ENCODE assay signal across 1 cellular context in genomic region chr17:34961093-34961911, GRCh38.
TF ChIP-seq lines count a peak whose summit lies in the region.

TSS of gene CCT6B (minus strand) at chr17:34961460. CDS start at chr17:34961393, 67 bp downstream.
TSS of gene ZNF830 (plus strand) at chr17:34961540. CDS start at chr17:34961567, 27 bp downstream.

TF ChIP-seq in HepG2, 621 proteins besides CTCF, POLR2A, EP300 and RAD21 (continued from another document and continues in another):
- TF ChIP-seq PAXIP1 (CRISPR knock-in tag; conservative IDR thresholded peaks at IDR 0.05) (no peak), ZNF629 (CRISPR knock-in tag; conservative IDR thresholded peaks at IDR 0.05) (no peak), ZGPAT (CRISPR knock-in tag; IDR thresholded peaks at IDR 0.05) (peak; percentile 86), MAZ (IDR thresholded peaks at IDR 0.05; ENCODE audit: borderline replicate concordance, low read depth, low read length) (no peak), MAZ (CRISPR knock-in tag; IDR thresholded peaks at IDR 0.05; ENCODE audit: low read depth) (no peak), NONO (IDR thresholded peaks at IDR 0.05) (no peak), NONO (CRISPR knock-in tag; conservative IDR thresholded peaks at IDR 0.05) (peak; percentile 78), HOMEZ (CRISPR knock-in tag; IDR thresholded peaks at IDR 0.05; ENCODE audit: low read depth) (peak; percentile 93; the same call in 1 of the 2 replicates), PHF5A (CRISPR knock-in tag; IDR thresholded peaks at IDR 0.05; ENCODE audit: low read depth, unreplicated experiment) (no peak), ZNF484 (CRISPR knock-in tag; IDR thresholded peaks at IDR 0.05; ENCODE audit: borderline replicate concordance, low read depth) (no peak), KIAA2018 (CRISPR knock-in tag; IDR thresholded peaks at IDR 0.05; ENCODE audit: borderline replicate concordance) (no peak), ZNF407 (CRISPR knock-in tag; IDR thresholded peaks at IDR 0.05; ENCODE audit: not compliant biosample characterization) (peak; percentile 63), ZNF354B (CRISPR knock-in tag; IDR thresholded peaks at IDR 0.05) (no peak), ZNF207 (IDR thresholded peaks at IDR 0.05; ENCODE audit: borderline replicate concordance) (no peak), TBX2 (CRISPR knock-in tag; IDR thresholded peaks at IDR 0.05; ENCODE audit: borderline replicate concordance) (no peak; the same call in 1 of the 2 replicates), AGO2 (optimal IDR thresholded peaks at IDR 0.05; ENCODE audit: low read depth, low read length) (peak; percentile 84), HMGXB4 (CRISPR knock-in tag; IDR thresholded peaks at IDR 0.05; ENCODE audit: borderline replicate concordance in 1 of 2, low read depth in 1 of 2) (peak; percentile 57 to 75), U2AF2 (IDR thresholded peaks at IDR 0.05; ENCODE audit: low read depth, low read length) (0 out of 2 replicates have a peak, but pooled peaks have one; percentile 65), ZNF235 (CRISPR knock-in tag; IDR thresholded peaks at IDR 0.05; ENCODE audit: borderline replicate concordance) (no peak), KLF15 (CRISPR knock-in tag; IDR thresholded peaks at IDR 0.05; ENCODE audit: borderline replicate concordance) (0 out of 2 replicates have a peak, but pooled peaks have one; percentile 55)
